Comparison of ENCODE assay signal across 11 cellular contexts in genomic region chr7:98354511-98355249, GRCh38. TPM values are rescaled to one million over a fixed set of nuclear protein-coding genes. Genes with fewer than 3 reads are reported as not detected.
DNase-seq lines count a peak whose midpoint lies in the region; ATAC-seq and TF ChIP-seq lines count a peak whose summit lies in the region.
"Had no signal": no experiment of that assay in that cellular context is flagged by ENCODE, and none has a peak within 500 bp of the region (broad histone marks: within the 10 kb centered on the region; RNA-seq: fewer than 3 reads in every experiment).

No MANE protein-coding gene starts in this region.

- no peaks in the 10 kb centered on the region for H3K36me3 ChIP-seq in adrenal gland (replicated peaks in 1 of 2)
- no peaks in the 10 kb centered on the region for H3K36me3 ChIP-seq in upper lobe of left lung

- TF ChIP-seq CTCF in adrenal gland (IDR thresholded peaks at IDR 0.05) (no peak), upper lobe of left lung (IDR thresholded peaks at IDR 0.05) (no peak)

- H3K4me3 ChIP-seq in adrenal gland (no peak overlapping the region), upper lobe of left lung (no peak overlapping the region)

- no peaks in the 10 kb centered on the region for H3K27me3 ChIP-seq in adrenal gland
- H3K27me3 ChIP-seq in upper lobe of left lung = no peaks in the 10 kb centered on the region

- peak in 1 of 4 donors; percentile 32 for TF ChIP-seq EP300 in upper lobe of left lung (IDR thresholded peaks at IDR 0.05)

- H3K9me3 ChIP-seq in adrenal gland (replicated peaks in 1 of 3) (no peaks in the 10 kb centered on the region), upper lobe of left lung (no peaks in the 10 kb centered on the region)

- ATAC-seq in upper lobe of left lung (ENCODE audit: low FRiP score in 2 of 2) (peak; percentile 55 to 86), HG03095 (IDR thresholded peaks at IDR 0.05; ENCODE audit: unreplicated experiment) (no peak), GM18867 (IDR thresholded peaks at IDR 0.05; ENCODE audit: unreplicated experiment) (no peak)
- ATAC-seq: activated CD8-positive, alpha-beta T cell treated with anti-CD3 and anti-CD28 coated beads for 36 hours had no signal

- peaks cover 6 to 11% of the 10 kb centered on the region in 2 donors for H3K4me1 ChIP-seq in adrenal gland (replicated peaks in 1 of 2)
- peaks cover 0 to 21% (median 8%) of the 10 kb centered on the region in 4 donors for H3K4me1 ChIP-seq in upper lobe of left lung

- WGBS in adrenal gland, 4 donors = 66 to 78% (median 74%) methylated on average over 20 to 22 of the region's 22 CpGs
- 69 to 83% methylated on average over 21 to 22 of the region's 22 CpGs for WGBS in upper lobe of left lung, 2 donors

- H3K27ac ChIP-seq in adrenal gland (peak overlapping the region in 3 of 5 donors; percentile 2 to 40 (median 32)), upper lobe of left lung (peak overlapping the region; percentile 8 to 81 (median 66))

- peak; percentile 8 for DNase-seq in NCI-H510A treated with DMSO at 0.1 percent for 48 hours (lab: John Stamatoyannopoulos, UW)
- DNase-seq in NCI-H510A (lab: John Stamatoyannopoulos, UW) = no peak
- peak in 6 of 7 donors; percentile 30 to 68 (median 52) for DNase-seq in adrenal gland
- DNase-seq in islet precursor cell = peak; percentile 98
- peak; percentile 69 to 86 for DNase-seq in upper lobe of left lung
- no peak for DNase-seq in stimulated activated CD4-positive, alpha-beta T cell treated with anti-CD3 and anti-CD28 coated beads, Interleukin-4, amount 100 ng/mL, for 1 hour
- DNase-seq: activated CD8-positive, alpha-beta T cell treated with anti-CD3 and anti-CD28 coated beads for 36 hours; hippocampal formation; MV-4-11 had no signal

- intact Hi-C loops in adrenal gland (cut with DNase I) = no loop called here

- TF ChIP-seq POLR2A in adrenal gland (IDR thresholded peaks at IDR 0.05) (no peak), upper lobe of left lung (IDR thresholded peaks at IDR 0.05) (no peak)

RNA-seq across cellular contexts. Expression of gene BAIAP2L1, which starts 46.2 kb away (rescaled TPM):
- 10 to 100 TPM; 16.9 to 37.5 (median 24.1) TPM for total RNA-seq in adrenal gland
- 10 to 100 TPM; 21.8 to 49.0 (median 23.1) TPM for polyA plus RNA-seq in adrenal gland
- 10 to 100 TPM; 20.2 to 35.6 (median 26.6) TPM for total RNA-seq in upper lobe of left lung

Comparison
In these comparisons a context has a peak if more than half of its experiments do, and no peak if none do; other contexts are left out.
1. DNase-seq: peak in NCI-H510A treated with DMSO at 0.1 percent for 48 hours (single experiment), adrenal gland (6 of 7), islet precursor cell (single experiment) and upper lobe of left lung (2 of 2); none in NCI-H510A (single experiment) and stimulated activated CD4-positive, alpha-beta T cell treated with anti-CD3 and anti-CD28 coated beads, Interleukin-4, amount 100 ng/mL, for 1 hour (single experiment).
2. ATAC-seq: peak in upper lobe of left lung (2 of 2); none in HG03095 (single experiment) and GM18867 (single experiment).